21 cellular contexts compared by ENCODE assay signal in the genomic region with DNA sequence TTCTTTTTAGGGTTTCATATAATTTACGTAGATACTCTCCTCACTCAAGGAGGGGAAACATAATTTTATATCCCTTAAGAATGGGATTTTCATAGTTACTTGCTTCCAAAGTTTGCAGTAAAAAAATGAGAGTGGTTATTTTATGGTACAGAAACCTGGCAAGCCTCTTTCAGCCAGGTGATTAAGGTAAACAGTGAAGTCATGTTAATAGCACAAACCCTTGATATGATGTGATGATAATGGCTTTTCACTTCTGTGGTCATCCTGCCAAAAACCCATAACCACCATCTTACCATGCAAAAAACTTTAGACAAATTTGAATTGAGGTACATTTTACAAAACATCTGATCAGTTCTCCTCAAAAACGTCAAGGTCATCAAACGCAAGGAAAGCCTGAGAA.
DNase-seq lines count a peak whose midpoint lies in the region; ATAC-seq, FAIRE-seq and TF ChIP-seq lines count a peak whose summit lies in the region.
"Had no signal": no experiment of that assay in that cellular context is flagged by ENCODE, and none has a peak within 500 bp of the region (broad histone marks: within the 10 kb centered on the region; RNA-seq: fewer than 3 reads in every experiment).

No MANE protein-coding gene starts in this region.

- H3K23me2 ChIP-seq in H1 (ENCODE audit: low read depth, low read length) = no peaks in the 10 kb centered on the region

- whole genome bisulfite sequencing in H1 (ENCODE audit: extremely low coverage in 1 of 2, insufficient coverage in 1 of 2, insufficient read length in 1 of 2, insufficient replicate concordance in 2 of 2, low coverage in 1 of 2, low lambda C conversion rate in 2 of 2, missing lambda C conversion rate in 1 of 2), 2 experiments = 96% methylated on average over 3 of the region's 3 CpGs; no CpG with 5 or more reads in 1 of the 2 experiments
- WGBS in prostate gland = 53% methylated on average over 3 of the region's 3 CpGs

- H4K20me1 ChIP-seq in Karpas-422 (ENCODE audit: insufficient read depth, low read depth, low read length) = no peaks in the 10 kb centered on the region
- no peaks in the 10 kb centered on the region for H4K20me1 ChIP-seq in H1 (replicated peaks in 1 of 2; ENCODE audit: control insufficient read depth in 1 of 2, insufficient read depth in 2 of 2, low read length in 2 of 2)
- H4K20me1 ChIP-seq: BLaER1 treated with 17β-estradiol and CSF1 and Interleukin-3, amounts not matched to agents 10 nM and 100 nM had no signal

- H3K27me3 Mint-ChIP-seq in activated CD8-positive, alpha-beta memory T cell treated with anti-CD3 and anti-CD28 coated beads, Interleukin-2, amount 10 ng/mL, durations not matched to agents 7 days and 5 days = no peaks in the 10 kb centered on the region
- H3K27me3 Mint-ChIP-seq: CD4-positive, alpha-beta T cell had no signal

- FAIRE-seq in H1 (lab: Jason Lieb, UNC) = peak; percentile 19
- FAIRE-seq: A204.1, G401.6, GM12891, GM19239 had no signal

- CTCF ChIA-PET in H1 (lab: Charles Lee; ENCODE audit: partially characterized antibody) = no interaction called here
- CTCF ChIA-PET in activated CD8-positive, alpha-beta memory T cell treated with anti-CD3 and anti-CD28 coated beads, Interleukin-2, amount 10 ng/mL, durations not matched to agents 7 days and 5 days (lab: Charles Lee) = no interaction called here

- no peak overlapping the region for H4K91ac ChIP-seq in H1 (replicated peaks; ENCODE audit: insufficient read length, low read length)

- TF ChIP-seq POLR2A in H1 (IDR thresholded peaks at IDR 0.05; ENCODE audit: control extremely low read depth in 1 of 2, low read depth in 2 of 2, low read length in 2 of 2) (no peak), prostate gland (IDR thresholded peaks at IDR 0.05) (no peak)

- H3K79me2 ChIP-seq in Karpas-422 (ENCODE audit: low read length) (no peaks in the 10 kb centered on the region), H1 (ENCODE audit: control insufficient read depth in 1 of 2, insufficient read depth in 2 of 2, low read length in 2 of 2) (no peaks in the 10 kb centered on the region)

- H3K27me3 ChIP-seq in Karpas-422 (ENCODE audit: low read length) = no peaks in the 10 kb centered on the region
- H3K27me3 ChIP-seq in H1 (replicated peaks in 1 of 4; ENCODE audit: control insufficient read depth in 3 of 4, extremely low read depth in 1 of 4, insufficient read depth in 3 of 4, low read length in 3 of 4) = no peaks in the 10 kb centered on the region
- no peaks in the 10 kb centered on the region for H3K27me3 ChIP-seq in prostate gland (replicated peaks; ENCODE audit: insufficient read depth)
- H3K27me3 ChIP-seq in BE2C = no peaks in the 10 kb centered on the region
- H3K27me3 ChIP-seq: BLaER1 treated with 17β-estradiol and CSF1 and Interleukin-3, amounts not matched to agents 10 nM and 100 nM had no signal

- H2BK120ac ChIP-seq in H1 (replicated peaks; ENCODE audit: low read depth, low read length) = no peak overlapping the region

- no peak overlapping the region for H2BK15ac ChIP-seq in H1 (ENCODE audit: low read length)

- H2BK12ac ChIP-seq in H1 (ENCODE audit: low read depth, low read length) = no peak overlapping the region

- TF ChIP-seq CTCF in LNCaP clone FGC (IDR thresholded peaks at IDR 0.05; ENCODE audit: control insufficient read depth, extremely low read depth, insufficient read depth) = no peak
- TF ChIP-seq CTCF in H1 (IDR thresholded peaks at IDR 0.05; ENCODE audit: control extremely low read depth in 1 of 3, insufficient read depth in 1 of 3, low read depth in 1 of 3, low read length in 3 of 3) = no peak
- no peak for TF ChIP-seq CTCF in prostate gland (IDR thresholded peaks at IDR 0.05)
- no peak for TF ChIP-seq CTCF in BE2C (IDR thresholded peaks at IDR 0.05; ENCODE audit: low read depth, low read length)

- no peaks in the 10 kb centered on the region for H3K36me3 Mint-ChIP-seq in activated CD8-positive, alpha-beta memory T cell treated with anti-CD3 and anti-CD28 coated beads, Interleukin-2, amount 10 ng/mL, durations not matched to agents 7 days and 5 days
- H3K36me3 Mint-ChIP-seq: CD8-positive, alpha-beta T cell had no signal

- H3K9me3 Mint-ChIP-seq in activated CD8-positive, alpha-beta memory T cell treated with anti-CD3 and anti-CD28 coated beads, Interleukin-2, amount 10 ng/mL, durations not matched to agents 7 days and 5 days (ENCODE audit: low read depth) = peaks cover 3% of the 10 kb centered on the region
- H3K9me3 Mint-ChIP-seq: CD4-positive, alpha-beta T cell had no signal

- POLR2A ChIA-PET in H1 (lab: Charles Lee; ENCODE audit: partially characterized antibody) = no interaction called here

- no peaks in the 10 kb centered on the region for H3K9me2 ChIP-seq in Karpas-422 (replicated peaks; ENCODE audit: insufficient read depth, low read length)

- peak overlapping the region; percentile 73; the same call in 1 of the 2 replicates for H2AFZ ChIP-seq in Karpas-422 (ENCODE audit: low read length)
- H2AFZ ChIP-seq in H1 (ENCODE audit: low read length) = no peak overlapping the region

- no peak overlapping the region for H4K5ac ChIP-seq in H1 (ENCODE audit: insufficient read length, low read depth, low read length)

- H3K18ac ChIP-seq in H1 (ENCODE audit: extremely low read depth, low read length) = no peak overlapping the region

- H3K36me3 ChIP-seq in Karpas-422 (ENCODE audit: insufficient read depth, low read length) = no peaks in the 10 kb centered on the region
- no peaks in the 10 kb centered on the region for H3K36me3 ChIP-seq in H1 (ENCODE audit: control insufficient read depth in 2 of 4, insufficient read depth in 4 of 4, low read length in 3 of 4)
- H3K36me3 ChIP-seq in prostate gland = no peaks in the 10 kb centered on the region
- no peaks in the 10 kb centered on the region for H3K36me3 ChIP-seq in BE2C
- H3K36me3 ChIP-seq: BLaER1 treated with 17β-estradiol and CSF1 and Interleukin-3, amounts not matched to agents 10 nM and 100 nM had no signal

- H3K27ac Mint-ChIP-seq in activated CD8-positive, alpha-beta memory T cell treated with anti-CD3 and anti-CD28 coated beads, Interleukin-2, amount 10 ng/mL, durations not matched to agents 7 days and 5 days = no peak overlapping the region
- H3K27ac Mint-ChIP-seq: CD4-positive, alpha-beta T cell; CD8-positive, alpha-beta T cell had no signal

- H4K8ac ChIP-seq in H1 (ENCODE audit: extremely low read depth, insufficient read depth, low read length) = no peak overlapping the region

- H3K4me1 ChIP-seq in Karpas-422 (ENCODE audit: low read length) = no peaks in the 10 kb centered on the region
- no peaks in the 10 kb centered on the region for H3K4me1 ChIP-seq in H1 (replicated peaks in 1 of 4; ENCODE audit: control insufficient read depth in 3 of 4, insufficient read depth in 4 of 4, low read length in 3 of 4)
- H3K4me1 ChIP-seq in prostate gland (replicated peaks) = peaks cover 6% of the 10 kb centered on the region
- H3K4me1 ChIP-seq in BE2C = no peaks in the 10 kb centered on the region
- H3K4me1 ChIP-seq: Caco-2 had no signal

- no peak for TF ChIP-seq EP300 in H1 (IDR thresholded peaks at IDR 0.05; ENCODE audit: borderline replicate concordance in 1 of 2, low read depth in 2 of 2, low read length in 2 of 2)

- H3K4me3 ChIP-seq in Karpas-422 (ENCODE audit: low read length) = no peak overlapping the region
- no peak overlapping the region for H3K4me3 ChIP-seq in LNCaP clone FGC (ENCODE audit: low read depth, low read length)
- H3K4me3 ChIP-seq in H1 (ENCODE audit: extremely low read depth in 1 of 4, insufficient read depth in 2 of 4, low read depth in 3 of 4, low read length in 4 of 4) = no peak overlapping the region
- no peak overlapping the region for H3K4me3 ChIP-seq in prostate gland
- no peak overlapping the region for H3K4me3 ChIP-seq in BE2C (ENCODE audit: low read depth, low read length)
- H3K4me3 ChIP-seq: BLaER1 treated with 17β-estradiol and CSF1 and Interleukin-3, amounts not matched to agents 10 nM and 100 nM had no signal

- H2AK5ac ChIP-seq in H1 (ENCODE audit: low read depth, low read length) = no peak overlapping the region

- intact Hi-C loops in prostate gland (cut with DNase I) = no loop called here

- no peak for DNase-seq in Karpas-422
- DNase-seq in LNCaP clone FGC (ENCODE audit: low read depth) = peak; percentile 64
- no peak for DNase-seq in H1 (ENCODE audit: low read depth in 1 of 2, low spot score in 2 of 2)
- peak; percentile 33 for DNase-seq in prostate gland (ENCODE audit: low spot score)
- DNase-seq in NCI-H526 treated with DMSO at 0.1 percent for 48 hours (lab: John Stamatoyannopoulos, UW) = no peak
- DNase-seq in BE2C = no peak
- DNase-seq in activated CD8-positive, alpha-beta memory T cell treated with anti-CD3 and anti-CD28 coated beads, Interleukin-2, amount 10 ng/mL, durations not matched to agents 7 days and 5 days = no peak
- DNase-seq: 8988T; ACHN; Caco-2; Calu3; CD4-positive, alpha-beta T cell; CD8-positive, alpha-beta T cell; DMS79 treated with DMSO at 0.1 percent for 48 hours; GF-D8 had no signal

- TF ChIP-seq RAD21 in H1 (IDR thresholded peaks at IDR 0.05 in 1 of 2, conservative IDR thresholded peaks at IDR 0.05 in 1 of 2; ENCODE audit: low read depth in 2 of 2, low read length in 2 of 2) = no peak

- H3K9ac ChIP-seq in Karpas-422 (ENCODE audit: low read length) = no peak overlapping the region
- no peak overlapping the region for H3K9ac ChIP-seq in H1 (replicated peaks in 1 of 4; ENCODE audit: extremely low read depth in 1 of 4, low read depth in 3 of 4, low read length in 3 of 4)
- H3K9ac ChIP-seq: BLaER1 treated with 17β-estradiol and CSF1 and Interleukin-3, amounts not matched to agents 10 nM and 100 nM had no signal

- H2BK20ac ChIP-seq in H1 (ENCODE audit: low read length) = no peak overlapping the region

- H3K4me2 ChIP-seq in Karpas-422 (ENCODE audit: low read depth, low read length, poor library complexity, severe bottlenecking) (no peak overlapping the region), H1 (ENCODE audit: insufficient read depth in 1 of 2, low read depth in 2 of 2, low read length in 2 of 2) (no peak overlapping the region)
- H3K4me2 ChIP-seq: BLaER1 treated with 17β-estradiol and CSF1 and Interleukin-3, amounts not matched to agents 10 nM and 100 nM had no signal

- H3K4me3 Mint-ChIP-seq in activated CD8-positive, alpha-beta memory T cell treated with anti-CD3 and anti-CD28 coated beads, Interleukin-2, amount 10 ng/mL, durations not matched to agents 7 days and 5 days = no peak overlapping the region
- H3K4me3 Mint-ChIP-seq: CD4-positive, alpha-beta T cell; CD8-positive, alpha-beta T cell had no signal

- no peaks in the 10 kb centered on the region for H3K4me1 Mint-ChIP-seq in activated CD8-positive, alpha-beta memory T cell treated with anti-CD3 and anti-CD28 coated beads, Interleukin-2, amount 10 ng/mL, durations not matched to agents 7 days and 5 days

- ATAC-seq in activated CD8-positive, alpha-beta memory T cell treated with anti-CD3 and anti-CD28 coated beads, Interleukin-2, amount 10 ng/mL, durations not matched to agents 7 days and 5 days = no peak
- ATAC-seq: CD8-positive, alpha-beta T cell had no signal

- H3K27ac ChIP-seq in Karpas-422 (ENCODE audit: low read length) (no peak overlapping the region), H1 (ENCODE audit: low read depth, low read length) (no peak overlapping the region), prostate gland (peak overlapping the region; percentile 23 to 39)
- H3K27ac ChIP-seq: BLaER1 treated with 17β-estradiol and CSF1 and Interleukin-3, amounts not matched to agents 10 nM and 100 nM; C4-2B had no signal

- H3K9me3 ChIP-seq in Karpas-422 (ENCODE audit: low read length) = no peaks in the 10 kb centered on the region
- no peaks in the 10 kb centered on the region for H3K9me3 ChIP-seq in H1 (ENCODE audit: insufficient read depth in 2 of 2, low read depth in 1 of 2, low read length in 1 of 2)
- no peaks in the 10 kb centered on the region for H3K9me3 ChIP-seq in prostate gland
- H3K9me3 ChIP-seq in BE2C = no peaks in the 10 kb centered on the region
- H3K9me3 ChIP-seq: BLaER1 treated with 17β-estradiol and CSF1 and Interleukin-3, amounts not matched to agents 10 nM and 100 nM; Caco-2 had no signal

- H3K23ac ChIP-seq in H1 (ENCODE audit: insufficient read length) = no peak overlapping the region

- no peak overlapping the region for H3K4ac ChIP-seq in H1 (replicated peaks; ENCODE audit: insufficient read length, low read depth, low read length)

- no peaks in the 10 kb centered on the region for H3K79me1 ChIP-seq in H1 (ENCODE audit: low read depth, low read length)

- no peak overlapping the region for H3K14ac ChIP-seq in H1 (ENCODE audit: insufficient read length)

- no peak overlapping the region for H2BK5ac ChIP-seq in H1 (ENCODE audit: low read depth, low read length)

- no peak overlapping the region for H3K56ac ChIP-seq in H1 (replicated peaks; ENCODE audit: insufficient read length, low read depth, low read length)

Comparison
In these comparisons a context has a peak if more than half of its experiments do, and no peak if none do; other contexts are left out.
1. DNase-seq: peak in LNCaP clone FGC (single experiment) and prostate gland (single experiment); none in Karpas-422 (single experiment), H1 (0 of 2), NCI-H526 treated with DMSO at 0.1 percent for 48 hours (single experiment), BE2C (single experiment) and activated CD8-positive, alpha-beta memory T cell treated with anti-CD3 and anti-CD28 coated beads, Interleukin-2, amount 10 ng/mL, durations not matched to agents 7 days and 5 days (single experiment).
2. H3K27ac ChIP-seq: peak in prostate gland (2 of 2); none in Karpas-422 (single experiment) and H1 (single experiment).